13 cellular contexts compared by ENCODE assay signal in genomic region chr21:10479875-10480274, GRCh38. TPM values are rescaled to one million over a fixed set of nuclear protein-coding genes. Genes with fewer than 3 reads are reported as not detected.
DNase-seq lines count a peak whose midpoint lies in the region; ATAC-seq, FAIRE-seq and TF ChIP-seq lines count a peak whose summit lies in the region.
"Not testable (repeated sequence)": the region's sequence is repeated elsewhere in the genome, so short reads cannot be mapped to it uniquely, and the experiment has no call there.
"Had no signal": no experiment of that assay in that cellular context is flagged by ENCODE, and none has a peak within 500 bp of the region (broad histone marks: within the 10 kb centered on the region; RNA-seq: fewer than 3 reads in every experiment).

No MANE protein-coding gene starts in this region.

- H3K9me3 ChIP-seq in heart left ventricle, result peaks cover 0 to 15% (median 0%) of the 10 kb centered on the region in 12 donors
- not testable (repeated sequence) for H3K9me3 ChIP-seq in naive thymus-derived CD4-positive, alpha-beta T cell (ENCODE audit: control insufficient read depth in 2 of 3, low read length in 3 of 3); upper lobe of right lung

- not testable (repeated sequence) for H3K4me3 ChIP-seq in heart left ventricle; naive thymus-derived CD4-positive, alpha-beta T cell (ENCODE audit: low read length); upper lobe of right lung

- H3K4me1 Mint-ChIP-seq in naive thymus-derived CD4-positive, alpha-beta T cell, result not testable (repeated sequence)

- POLR2A ChIA-PET in naive thymus-derived CD4-positive, alpha-beta T cell (lab: Charles Lee), result not testable (repeated sequence)

- WGBS in heart left ventricle, 4 donors, result 30 to 37% (median 34%) methylated on average over 4 of the region's 4 CpGs

- TF ChIP-seq CTCF in heart left ventricle (IDR thresholded peaks at IDR 0.05); upper lobe of right lung (IDR thresholded peaks at IDR 0.05): not testable (repeated sequence)

- not testable (repeated sequence) for H3K27me3 Mint-ChIP-seq in naive thymus-derived CD4-positive, alpha-beta T cell

- H3K4me1 ChIP-seq in heart left ventricle; naive thymus-derived CD4-positive, alpha-beta T cell (ENCODE audit: control insufficient read depth in 2 of 2, insufficient read depth in 2 of 2, low read length in 2 of 2); upper lobe of right lung: not testable (repeated sequence)

- intact Hi-C loops in heart left ventricle (cut with DNase I); naive thymus-derived CD4-positive, alpha-beta T cell (cut with micrococcal nuclease); sciatic nerve (cut with DNase I); upper lobe of right lung (cut with DNase I): not testable (repeated sequence)

- DNase-seq in H54 (ENCODE audit: insufficient read length, low spot score); heart left ventricle; left lobe of liver (ENCODE audit: low spot score); naive thymus-derived CD4-positive, alpha-beta T cell; sciatic nerve (ENCODE audit: low spot score): not testable (repeated sequence)
- peak; percentile 63 for DNase-seq in upper lobe of right lung

- not testable (repeated sequence) for H3K36me3 ChIP-seq in heart left ventricle; naive thymus-derived CD4-positive, alpha-beta T cell (ENCODE audit: control insufficient read depth in 2 of 3, insufficient read depth in 3 of 3, low read length in 3 of 3); upper lobe of right lung

- peak; percentile 54 for ATAC-seq in esophagus mucosa
- peak in 3 of 4 donors; percentile 28 to 54 (median 48) for ATAC-seq in heart left ventricle
- ATAC-seq in left lobe of liver, result peak; percentile 34
- ATAC-seq in naive thymus-derived CD4-positive, alpha-beta T cell, result peak; percentile 18
- ATAC-seq in sciatic nerve, result peak; percentile 71
- peak; percentile 78 for ATAC-seq in upper lobe of right lung

- not testable (repeated sequence) for H3K27ac ChIP-seq in heart left ventricle; naive thymus-derived CD4-positive, alpha-beta T cell (ENCODE audit: low read depth, low read length); upper lobe of right lung

- not testable (repeated sequence) for H3K27ac Mint-ChIP-seq in naive thymus-derived CD4-positive, alpha-beta T cell

- peak; percentile 6 for FAIRE-seq in H54 (lab: Jason Lieb, UNC)

- H3K27me3 ChIP-seq in heart left ventricle; naive thymus-derived CD4-positive, alpha-beta T cell (ENCODE audit: control insufficient read depth in 2 of 2, insufficient read depth in 2 of 2, low read length in 2 of 2); upper lobe of right lung: not testable (repeated sequence)

- not testable (repeated sequence) for TF ChIP-seq POLR2A in H54 (IDR thresholded peaks at IDR 0.05; ENCODE audit: low read depth, low read length); heart left ventricle (IDR thresholded peaks at IDR 0.05)

- H3K36me3 Mint-ChIP-seq in naive thymus-derived CD4-positive, alpha-beta T cell, result not testable (repeated sequence)

- H3K9me3 Mint-ChIP-seq in naive thymus-derived CD4-positive, alpha-beta T cell, result peaks cover 4 to 48% (median 13%) of the 10 kb centered on the region in 11 donors

- not testable (repeated sequence) for H3K4me3 Mint-ChIP-seq in naive thymus-derived CD4-positive, alpha-beta T cell

- CTCF ChIA-PET in naive thymus-derived CD4-positive, alpha-beta T cell (lab: Charles Lee), result not testable (repeated sequence)

RNA-seq across cellular contexts. Expression of gene TPTE, which starts 41.5 kb away (rescaled TPM):
- total RNA-seq in esophagus mucosa, result not detected
- not detected for total RNA-seq in heart left ventricle
- polyA plus RNA-seq in heart left ventricle, result not detected
- total RNA-seq in left lobe of liver, result not detected
- total RNA-seq in naive thymus-derived CD4-positive, alpha-beta T cell, result not detected
- polyA plus RNA-seq in naive thymus-derived CD4-positive, alpha-beta T cell, result not detected
- not detected for total RNA-seq in sciatic nerve
- not detected for total RNA-seq in upper lobe of right lung
- total RNA-seq: Caco-2; CD4-positive, alpha-beta T cell; H1; HepG2 had no signal
- polyA plus RNA-seq: A549, BJ, H1, HepG2 had no signal

Comparison
In these comparisons a context has a peak if more than half of its experiments do, and no peak if none do; other contexts are left out.
1. ATAC-seq: peak in every context shown above with its lines; median percentile 78 in upper lobe of right lung; 71 in sciatic nerve; 54 in esophagus mucosa; 48 in heart left ventricle; 34 in left lobe of liver; 18 in naive thymus-derived CD4-positive, alpha-beta T cell.